Comparison of ENCODE assay signal across 8 cellular contexts in genomic region chr6:163711615-163712568, GRCh38.
DNase-seq lines count a peak whose midpoint lies in the region; ATAC-seq, FAIRE-seq and TF ChIP-seq lines count a peak whose summit lies in the region.

No MANE protein-coding gene starts in this region.

- H3K9me3 ChIP-seq in skeletal muscle tissue (ENCODE audit: control insufficient read depth in 3 of 3, low read length in 3 of 3), result no peaks in the 10 kb centered on the region
- H3K9me3 ChIP-seq in kidney (ENCODE audit: control insufficient read depth in 1 of 2, low read length in 2 of 2), result no peaks in the 10 kb centered on the region

- intact Hi-C loops in kidney (cut with DNase I), result no loop called here

- peak; percentile 12 for ATAC-seq in HG02571 (IDR thresholded peaks at IDR 0.05; ENCODE audit: unreplicated experiment)

- H3K36me3 ChIP-seq in skeletal muscle tissue (ENCODE audit: control insufficient read depth in 3 of 3, insufficient read depth in 3 of 3, low read length in 3 of 3), result no peaks in the 10 kb centered on the region
- no peaks in the 10 kb centered on the region for H3K36me3 ChIP-seq in kidney (ENCODE audit: control insufficient read depth in 1 of 2, insufficient read depth in 2 of 2, low read length in 2 of 2)

- H3K27me3 ChIP-seq in skeletal muscle tissue (ENCODE audit: control insufficient read depth in 3 of 3, insufficient read depth in 3 of 3, low read length in 3 of 3), result no peaks in the 10 kb centered on the region

- H3K27ac ChIP-seq in skeletal muscle tissue (ENCODE audit: low read depth, low read length) (peak overlapping the region; percentile 21), kidney (ENCODE audit: low read depth in 2 of 2, low read length in 2 of 2) (no peak overlapping the region)

- TF ChIP-seq CTCF in GM12865 (IDR thresholded peaks at IDR 0.05; ENCODE audit: insufficient read depth, low read depth, low read length, missing control alignments) (peak; percentile 14), kidney (IDR thresholded peaks at IDR 0.05; ENCODE audit: borderline replicate concordance, extremely low read depth, insufficient read depth) (no peak)

- H3K4me3 ChIP-seq in GM12865 (ENCODE audit: low read depth, low read length) (no peak overlapping the region), skeletal muscle tissue (ENCODE audit: low read length in 3 of 3) (peak overlapping the region in 1 of 3 donors; percentile 41), kidney (ENCODE audit: low read length in 2 of 2) (no peak overlapping the region)

- H3K9ac ChIP-seq in skeletal muscle tissue (ENCODE audit: low read depth in 1 of 3, low read length in 3 of 3) (peak overlapping the region in 1 of 3 donors; percentile 57), kidney (ENCODE audit: low read length in 2 of 2) (no peak overlapping the region)

- FAIRE-seq in kidney (lab: Jason Lieb, UNC), result no peak

- peaks cover 50 to 63% (median 62%) of the 10 kb centered on the region in 3 donors for H3K4me1 ChIP-seq in skeletal muscle tissue (ENCODE audit: control insufficient read depth in 3 of 3, insufficient read depth in 3 of 3, low read length in 3 of 3)
- peaks cover 3 to 8% of the 10 kb centered on the region in 2 donors for H3K4me1 ChIP-seq in kidney (ENCODE audit: control insufficient read depth in 1 of 2, insufficient read depth in 1 of 2, low read depth in 1 of 2, low read length in 2 of 2)

- DNase-seq in GM12865 (ENCODE audit: low read depth) (peak; percentile 79), SIG-M5 (lab: John Stamatoyannopoulos, UW) (peak; percentile 33), germinal center (ENCODE audit: low spot score) (peak; percentile 72), NCI-H526 (lab: John Stamatoyannopoulos, UW) (no peak), kidney (no peak)
- DNase-seq in stimulated activated CD4-positive, alpha-beta T cell treated with anti-CD3 and anti-CD28 coated beads, Interleukin-15, amount 100 ng/mL, for 24 hours, result no peak

Comparison
In these comparisons a context has a peak if more than half of its experiments do, and no peak if none do; other contexts are left out.
1. DNase-seq: peak in GM12865 (single experiment), SIG-M5 (single experiment) and germinal center (single experiment); none in NCI-H526 (0 of 2), stimulated activated CD4-positive, alpha-beta T cell treated with anti-CD3 and anti-CD28 coated beads, Interleukin-15, amount 100 ng/mL, for 24 hours (single experiment) and kidney (single experiment).